Comparison of ENCODE assay signal across 18 cellular contexts in genomic region chr3:53730565-53730964, GRCh38.
A peak's percentile ranks its signal among the peaks of the same experiment; 100 is the strongest.
DNase-seq lines count a peak whose midpoint lies in the region; TF ChIP-seq lines count a peak whose summit lies in the region.
"Had no signal": no experiment of that assay in that cellular context is flagged by ENCODE, and none has a peak within 500 bp of the region (broad histone marks: within the 10 kb centered on the region; RNA-seq: fewer than 3 reads in every experiment).

No MANE protein-coding gene starts in this region.

- dilution Hi-C loops in mammary epithelial cell (cut with HindIII; ENCODE audit: low sequenced_read_pairs) = no loop called here

- no peak overlapping the region for H2AFZ ChIP-seq in mammary epithelial cell (ENCODE audit: low read depth, low read length)

- no peak overlapping the region for H3K4me3 Mint-ChIP-seq in MCF 10A (ENCODE audit: unreplicated experiment)
- H3K4me3 Mint-ChIP-seq in activated naive CD4-positive, alpha-beta T cell treated with anti-CD3 and anti-CD28 coated beads, Interleukin-2, amount 10 ng/mL, durations not matched to agents 7 days and 5 days = no peak overlapping the region
- H3K4me3 Mint-ChIP-seq: activated CD4-positive, alpha-beta T cell treated with anti-CD3 and anti-CD28 coated beads, Interleukin-2, amount 10 ng/mL, durations not matched to agents 7 days and 5 days; activated T-helper 17 cell treated with anti-CD3 and anti-CD28 coated beads, Interleukin-2, amount 50 U/mL, for 72 hours; H9; IgD-negative memory B cell; T-helper 1 cell treated with Interleukin-12 subunit alpha and Interleukin-12 subunit beta and Interleukin-4 antibody, amounts not matched to agents 30 μg/mL and 1 μg/mL, for 36 hours had no signal

- no peaks in the 10 kb centered on the region for H3K79me2 ChIP-seq in mammary epithelial cell (ENCODE audit: insufficient read depth, low read length)

- H3K4me3 ChIP-seq in mammary epithelial cell (replicated peaks in 1 of 3; ENCODE audit: insufficient read depth in 1 of 3, low read depth in 2 of 3, low read length in 3 of 3) (no peak overlapping the region), uterus (no peak overlapping the region)
- H3K4me3 ChIP-seq: body of pancreas, skin epidermis had no signal

- intact Hi-C loops in MCF 10A (cut with micrococcal nuclease) = no loop called here
- intact Hi-C loops in mammary epithelial cell (cut with micrococcal nuclease) = loop anchor here (10.0 kb wide), 1 partner anchor 94 kb away; no protein-coding TSS in a partner anchor
- intact Hi-C loops in uterus (cut with DNase I; ENCODE audit: low total_unique reads) = no loop called here

- CTCF ChIA-PET in MCF 10A (lab: Yijun Ruan, JAX) = interaction anchor here (0.5 to 1.0 kb wide), 3 partner anchors 20 to 422 kb away, joined by 3 to 5 read pairs (median 3); no protein-coding TSS in a partner anchor
- CTCF ChIA-PET in mammary epithelial cell (lab: Charles Lee; ENCODE audit: low non-redundant PET) = no interaction called here
- CTCF ChIA-PET in activated naive CD4-positive, alpha-beta T cell treated with anti-CD3 and anti-CD28 coated beads, Interleukin-2, amount 10 ng/mL, durations not matched to agents 7 days and 5 days (lab: Charles Lee) = no interaction called here

- no peaks in the 10 kb centered on the region for H3K36me3 Mint-ChIP-seq in MCF 10A (ENCODE audit: insufficient read depth, unreplicated experiment)
- no peaks in the 10 kb centered on the region for H3K36me3 Mint-ChIP-seq in activated naive CD4-positive, alpha-beta T cell treated with anti-CD3 and anti-CD28 coated beads, Interleukin-2, amount 10 ng/mL, durations not matched to agents 7 days and 5 days

- TF ChIP-seq CTCF in MCF 10A (IDR thresholded peaks at IDR 0.05; ENCODE audit: unreplicated experiment) = no peak
- no peak for TF ChIP-seq CTCF in mammary epithelial cell (conservative IDR thresholded peaks at IDR 0.05 in 1 of 2, IDR thresholded peaks at IDR 0.05 in 1 of 2; ENCODE audit: extremely low read depth in 1 of 2, insufficient read depth in 1 of 2, low read depth in 1 of 2, low read length in 2 of 2)
- TF ChIP-seq CTCF in uterus (IDR thresholded peaks at IDR 0.05) = no peak

- H3K9me3 ChIP-seq in mammary epithelial cell (replicated peaks; ENCODE audit: insufficient read depth, low read length) (no peaks in the 10 kb centered on the region), uterus (no peaks in the 10 kb centered on the region)
- H3K9me3 ChIP-seq: body of pancreas had no signal

- in situ Hi-C loops in mammary epithelial cell (cut with MboI; ENCODE audit: low sequenced_read_pairs in 2 of 2) = no loop called here

- H3K27ac Mint-ChIP-seq in MCF 10A (ENCODE audit: low read depth, unreplicated experiment) = no peak overlapping the region
- H3K27ac Mint-ChIP-seq in activated naive CD4-positive, alpha-beta T cell treated with anti-CD3 and anti-CD28 coated beads, Interleukin-2, amount 10 ng/mL, durations not matched to agents 7 days and 5 days = no peak overlapping the region
- H3K27ac Mint-ChIP-seq: activated CD4-positive, alpha-beta T cell treated with anti-CD3 and anti-CD28 coated beads, Interleukin-2, amount 10 ng/mL, durations not matched to agents 7 days and 5 days; activated T-helper 17 cell treated with anti-CD3 and anti-CD28 coated beads, Interleukin-2, amount 50 U/mL, for 72 hours; H9; IgD-negative memory B cell; T-helper 1 cell treated with Interleukin-12 subunit alpha and Interleukin-12 subunit beta and Interleukin-4 antibody, amounts not matched to agents 30 μg/mL and 1 μg/mL, for 36 hours had no signal

- H3K4me2 ChIP-seq in mammary epithelial cell (ENCODE audit: insufficient read depth, low read depth, low read length) = no peak overlapping the region

- H3K4me1 ChIP-seq in mammary epithelial cell (ENCODE audit: insufficient read depth, low read length) (no peaks in the 10 kb centered on the region), uterus (no peaks in the 10 kb centered on the region)
- H3K4me1 ChIP-seq: body of pancreas had no signal

- DNase-seq in MCF 10A (ENCODE audit: unreplicated experiment) = peak; percentile 5
- DNase-seq in mammary epithelial cell = no peak
- peak in 34 of 61 donors; percentile 5 to 68 (median 25) for DNase-seq in caudate nucleus (lab: John Stamatoyannopoulos, UW)
- DNase-seq in kidney glomerular epithelial cell (lab: John Stamatoyannopoulos, UW) = peak; percentile 20
- peak; percentile 49 to 57 for DNase-seq in uterus
- DNase-seq in stimulated activated CD4-positive, alpha-beta T cell treated with anti-CD3 and anti-CD28 coated beads, Interleukin-1b, Interleukin-23, amount 100 ng/mL, for 48 hours = no peak
- no peak for DNase-seq in effector CD4-positive, alpha-beta T cell
- DNase-seq in activated naive CD4-positive, alpha-beta T cell treated with anti-CD3 and anti-CD28 coated beads, Interleukin-2, amount 10 ng/mL, durations not matched to agents 7 days and 5 days = no peak
- DNase-seq: ACHN; activated CD4-positive, alpha-beta T cell treated with anti-CD3 and anti-CD28 coated beads, Interleukin-2, amount 10 ng/mL, durations not matched to agents 7 days and 5 days; body of pancreas; H9; NCI-H2107 had no signal

- no peaks in the 10 kb centered on the region for H4K20me1 ChIP-seq in mammary epithelial cell (ENCODE audit: insufficient read depth, low read length)

- H3K27me3 ChIP-seq in mammary epithelial cell (ENCODE audit: insufficient read depth, low read length) (no peaks in the 10 kb centered on the region), uterus (no peaks in the 10 kb centered on the region)
- H3K27me3 ChIP-seq: body of pancreas had no signal

- 7% methylated on average over 8 of the region's 8 CpGs for WGBS in mammary epithelial cell (ENCODE audit: low coverage, missing lambda C conversion rate)

- no peaks in the 10 kb centered on the region for H3K4me1 Mint-ChIP-seq in MCF 10A (ENCODE audit: insufficient read depth, unreplicated experiment)
- no peaks in the 10 kb centered on the region for H3K4me1 Mint-ChIP-seq in activated naive CD4-positive, alpha-beta T cell treated with anti-CD3 and anti-CD28 coated beads, Interleukin-2, amount 10 ng/mL, durations not matched to agents 7 days and 5 days
- H3K4me1 Mint-ChIP-seq: activated CD4-positive, alpha-beta T cell treated with anti-CD3 and anti-CD28 coated beads, Interleukin-2, amount 10 ng/mL, durations not matched to agents 7 days and 5 days; activated T-helper 17 cell treated with anti-CD3 and anti-CD28 coated beads, Interleukin-2, amount 50 U/mL, for 72 hours; H9; IgD-negative memory B cell had no signal

- no peaks in the 10 kb centered on the region for H3K9me3 Mint-ChIP-seq in MCF 10A (ENCODE audit: unreplicated experiment)
- H3K9me3 Mint-ChIP-seq in activated naive CD4-positive, alpha-beta T cell treated with anti-CD3 and anti-CD28 coated beads, Interleukin-2, amount 10 ng/mL, durations not matched to agents 7 days and 5 days = no peaks in the 10 kb centered on the region
- H3K9me3 Mint-ChIP-seq: activated CD4-positive, alpha-beta T cell treated with anti-CD3 and anti-CD28 coated beads, Interleukin-2, amount 10 ng/mL, durations not matched to agents 7 days and 5 days; activated T-helper 17 cell treated with anti-CD3 and anti-CD28 coated beads, Interleukin-2, amount 50 U/mL, for 72 hours; H9; IgD-negative memory B cell; T-helper 1 cell treated with Interleukin-12 subunit alpha and Interleukin-12 subunit beta and Interleukin-4 antibody, amounts not matched to agents 30 μg/mL and 1 μg/mL, for 36 hours had no signal

- no TSS peak for BruUV-seq in MCF 10A (replicated peaks; lab: Mats Ljungman, UMichigan)
- BruUV-seq in mammary epithelial cell (replicated peaks; lab: Mats Ljungman, UMichigan) = no TSS peak

- H3K36me3 ChIP-seq in mammary epithelial cell (ENCODE audit: insufficient read depth, low read length) (no peaks in the 10 kb centered on the region), uterus (no peaks in the 10 kb centered on the region)

- TF ChIP-seq POLR2A in uterus (IDR thresholded peaks at IDR 0.05) = no peak

- no peak overlapping the region for H3K27ac ChIP-seq in mammary epithelial cell (ENCODE audit: insufficient read depth, low read depth, low read length)
- H3K27ac ChIP-seq in caudate nucleus (ENCODE audit: low read depth, low read length) = no peak overlapping the region
- H3K27ac ChIP-seq in uterus = no peak overlapping the region
- H3K27ac ChIP-seq: body of pancreas, epithelial cell of prostate, skin epidermis had no signal

- H3K27me3 Mint-ChIP-seq in MCF 10A (ENCODE audit: insufficient read depth, unreplicated experiment) = peaks cover 22% of the 10 kb centered on the region
- peaks cover 46% of the 10 kb centered on the region for H3K27me3 Mint-ChIP-seq in activated naive CD4-positive, alpha-beta T cell treated with anti-CD3 and anti-CD28 coated beads, Interleukin-2, amount 10 ng/mL, durations not matched to agents 7 days and 5 days

- POLR2A ChIA-PET in MCF 10A (lab: Yijun Ruan, JAX) = no interaction called here

- H3K9ac ChIP-seq in mammary epithelial cell (ENCODE audit: insufficient read depth, low read length) = no peak overlapping the region

Comparison
In these comparisons a context has a peak if more than half of its experiments do, and no peak if none do; other contexts are left out.
1. DNase-seq: peak in MCF 10A (single experiment), caudate nucleus (34 of 61), kidney glomerular epithelial cell (single experiment) and uterus (2 of 2); none in mammary epithelial cell (single experiment), stimulated activated CD4-positive, alpha-beta T cell treated with anti-CD3 and anti-CD28 coated beads, Interleukin-1b, Interleukin-23, amount 100 ng/mL, for 48 hours (single experiment), effector CD4-positive, alpha-beta T cell (single experiment) and activated naive CD4-positive, alpha-beta T cell treated with anti-CD3 and anti-CD28 coated beads, Interleukin-2, amount 10 ng/mL, durations not matched to agents 7 days and 5 days (single experiment).